Comparison of ENCODE assay signal across 1 cellular context in genomic region chr13:75685239-75685697, GRCh38.
TF ChIP-seq lines count a peak whose summit lies in the region.

No MANE protein-coding gene starts in this region.

TF ChIP-seq in IMR-90, 13 proteins besides CTCF, POLR2A, EP300 and RAD21 (continued from another document):
- TF ChIP-seq ELK1 (IDR thresholded peaks at IDR 0.05; ENCODE audit: borderline replicate concordance, low read depth, low read length): no peak
